12 cellular contexts compared by ENCODE assay signal in the genomic region with DNA sequence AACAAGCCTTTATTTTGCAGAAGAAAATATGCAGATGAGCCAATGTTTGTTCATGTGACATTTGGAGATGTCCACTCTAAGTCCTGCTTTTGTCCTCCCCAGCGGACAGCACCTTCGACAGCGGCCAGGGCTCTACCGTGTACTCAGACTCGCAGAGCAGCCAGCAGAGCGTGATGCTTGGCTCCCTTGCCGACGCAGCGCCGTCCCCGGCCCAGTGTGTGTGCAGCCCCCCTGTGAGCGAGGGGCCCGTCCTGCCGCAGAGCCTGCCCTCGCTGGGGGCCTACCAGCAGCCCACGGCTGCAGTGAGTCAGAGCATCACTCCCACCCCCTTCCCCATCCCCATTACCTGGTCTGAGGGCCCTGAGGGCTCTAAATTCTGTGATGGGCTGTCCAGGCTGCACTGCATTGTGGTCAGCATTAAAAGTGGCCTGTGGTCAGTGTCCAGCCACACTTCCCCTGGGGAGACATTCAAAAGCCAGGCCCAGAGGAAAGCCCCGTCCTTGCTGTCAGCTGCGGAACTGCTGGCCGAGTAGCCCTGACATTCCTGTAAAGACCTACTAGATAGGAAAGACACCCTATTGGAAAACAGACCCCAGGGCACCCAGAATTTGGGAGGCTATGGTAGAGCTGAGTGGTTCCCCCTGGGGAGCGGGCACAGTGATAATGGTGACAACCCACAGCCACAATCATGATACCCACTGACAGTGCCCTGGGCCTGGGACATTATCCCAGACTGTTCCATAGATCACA.
"Had no signal": no experiment of that assay in that cellular context is flagged by ENCODE, and none has a peak within 500 bp of the region (broad histone marks: within the 10 kb centered on the region; RNA-seq: fewer than 3 reads in every experiment).

No MANE protein-coding gene starts in this region.

- H3K9me3 ChIP-seq: psoas muscle, thyroid gland had no signal

- H3K36me3 Mint-ChIP-seq: natural killer cell treated with Interleukin-12 subunit alpha and Interleukin-12 subunit beta and Interleukin-15 and Interleukin-18, amount 100 ng/mL, for 72 hours had no signal

- H3K27me3 Mint-ChIP-seq: activated naive CD8-positive, alpha-beta T cell treated with anti-CD3 and anti-CD28 coated beads, Interleukin-2, amount 50 U/mL, for 24 hours; T-helper 17 cell had no signal

- H3K36me3 ChIP-seq: thyroid gland had no signal

- H3K4me1 Mint-ChIP-seq: activated naive CD8-positive, alpha-beta T cell treated with anti-CD3 and anti-CD28 coated beads, Interleukin-2, amount 50 U/mL, for 24 hours; T-helper 17 cell had no signal

- H3K4me3 Mint-ChIP-seq: activated naive CD8-positive, alpha-beta T cell treated with anti-CD3 and anti-CD28 coated beads, Interleukin-2, amount 50 U/mL, for 24 hours; activated T-cell treated with anti-CD3 and anti-CD28 coated beads, Interleukin-2, amount 50 U/mL, for 4 hours; natural killer cell treated with Interleukin-12 subunit alpha and Interleukin-12 subunit beta and Interleukin-15 and Interleukin-18, amount 100 ng/mL, for 72 hours; T-helper 17 cell had no signal

- H3K27ac Mint-ChIP-seq: activated naive CD8-positive, alpha-beta T cell treated with anti-CD3 and anti-CD28 coated beads, Interleukin-2, amount 50 U/mL, for 24 hours; natural killer cell treated with Interleukin-12 subunit alpha and Interleukin-12 subunit beta and Interleukin-15 and Interleukin-18, amount 100 ng/mL, for 72 hours; T-helper 17 cell had no signal

- H3K27me3 ChIP-seq: thyroid gland had no signal

- H3K4me1 ChIP-seq: thyroid gland had no signal

- H3K4me3 ChIP-seq: psoas muscle, thyroid gland had no signal

- H3K9me3 Mint-ChIP-seq: activated naive CD8-positive, alpha-beta T cell treated with anti-CD3 and anti-CD28 coated beads, Interleukin-2, amount 50 U/mL, for 24 hours; activated T-cell treated with anti-CD3 and anti-CD28 coated beads, Interleukin-2, amount 50 U/mL, for 4 hours; natural killer cell treated with Interleukin-12 subunit alpha and Interleukin-12 subunit beta and Interleukin-15 and Interleukin-18, amount 100 ng/mL, for 72 hours had no signal

- H3K27ac ChIP-seq: psoas muscle, thyroid gland had no signal

- DNase-seq: activated CD4-positive, alpha-beta T cell treated with anti-CD3 and anti-CD28 coated beads, Interleukin-2, amount 50 U/mL, for 48 hours; activated naive CD8-positive, alpha-beta T cell treated with anti-CD3 and anti-CD28 coated beads, Interleukin-2, amount 50 U/mL, for 24 hours; activated T-cell treated with anti-CD3 and anti-CD28 coated beads, Interleukin-2, amount 50 U/mL, for 4 hours; central memory CD4-positive, alpha-beta T cell; effector memory CD4-positive, alpha-beta T cell; occipital lobe; SHP77 treated with DMSO at 0.1 percent for 48 hours; thyroid gland had no signal

- ATAC-seq: activated CD4-positive, CD25-positive, alpha-beta regulatory T cell treated with anti-CD3 and anti-CD28 coated beads, Interleukin-2, amount 50 U/mL, for 24 hours; activated naive CD8-positive, alpha-beta T cell treated with anti-CD3 and anti-CD28 coated beads, Interleukin-2, amount 50 U/mL, for 24 hours; activated T-cell treated with anti-CD3 and anti-CD28 coated beads, Interleukin-2, amount 50 U/mL, for 4 hours; natural killer cell treated with Interleukin-12 subunit alpha and Interleukin-12 subunit beta and Interleukin-15 and Interleukin-18, amount 100 ng/mL, for 72 hours; psoas muscle; T-helper 17 cell had no signal
